ENCODE assay signal across 2 cellular contexts in the genomic region with DNA sequence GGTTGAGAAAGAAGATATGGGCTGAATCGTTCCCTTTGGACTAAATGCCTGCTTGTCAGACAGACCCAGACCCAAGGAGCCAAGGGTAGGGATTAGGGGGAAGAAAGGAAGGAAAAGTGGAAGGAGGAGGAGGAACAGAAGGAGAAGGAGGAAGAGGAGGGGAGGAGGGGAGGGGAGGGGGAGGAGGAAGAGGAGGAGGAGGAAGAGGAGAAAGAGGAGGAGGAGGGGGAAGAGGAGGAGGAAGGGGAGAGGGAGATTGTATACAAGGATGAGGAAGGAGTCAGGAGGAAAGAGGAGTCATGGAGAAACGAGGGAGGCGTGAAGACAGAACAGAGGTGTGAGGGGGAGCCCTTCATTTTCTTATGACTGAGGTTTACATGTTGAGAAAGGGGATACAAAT.
TF ChIP-seq lines count a peak whose summit lies in the region.

No MANE protein-coding gene starts in this region.

TF ChIP-seq in HepG2, 621 proteins besides CTCF, POLR2A, EP300 and RAD21:
- TF ChIP-seq YEATS4 (CRISPR knock-in tag; IDR thresholded peaks at IDR 0.05; ENCODE audit: borderline replicate concordance) (no peak), HNRNPK (IDR thresholded peaks at IDR 0.05; ENCODE audit: low read depth, low read length, poor library complexity, severe bottlenecking) (peak; percentile 38)

TF ChIP-seq in SK-N-SH treated with all-trans-retinoic acid at 6 μM for 48 hours, 23 proteins besides CTCF, POLR2A, EP300 and RAD21:
- TF ChIP-seq TOX (CRISPR knock-in tag; IDR thresholded peaks at IDR 0.05; ENCODE audit: borderline replicate concordance) (no peak), ZNF70 (CRISPR knock-in tag; IDR thresholded peaks at IDR 0.05) (no peak), ZFP3 (CRISPR knock-in tag; IDR thresholded peaks at IDR 0.05) (no peak), OSR1 (CRISPR knock-in tag; IDR thresholded peaks at IDR 0.05) (no peak)
- TF ChIP-seq, protein P1, sequence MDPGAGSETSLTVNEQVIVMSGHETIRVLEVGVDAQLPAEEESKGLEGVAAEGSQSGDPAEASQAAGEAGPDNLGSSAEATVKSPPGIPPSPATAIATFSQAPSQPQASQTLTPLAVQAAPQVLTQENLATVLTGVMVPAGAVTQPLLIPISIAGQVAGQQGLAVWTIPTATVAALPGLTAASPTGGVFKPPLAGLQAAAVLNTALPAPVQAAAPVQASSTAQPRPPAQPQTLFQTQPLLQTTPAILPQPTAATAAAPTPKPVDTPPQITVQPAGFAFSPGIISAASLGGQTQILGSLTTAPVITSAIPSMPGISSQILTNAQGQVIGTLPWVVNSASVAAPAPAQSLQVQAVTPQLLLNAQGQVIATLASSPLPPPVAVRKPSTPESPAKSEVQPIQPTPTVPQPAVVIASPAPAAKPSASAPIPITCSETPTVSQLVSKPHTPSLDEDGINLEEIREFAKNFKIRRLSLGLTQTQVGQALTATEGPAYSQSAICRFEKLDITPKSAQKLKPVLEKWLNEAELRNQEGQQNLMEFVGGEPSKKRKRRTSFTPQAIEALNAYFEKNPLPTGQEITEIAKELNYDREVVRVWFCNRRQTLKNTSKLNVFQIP (CRISPR knock-in tag; IDR thresholded peaks at IDR 0.05; ENCODE audit: borderline replicate concordance, low read depth) = no peak
- TF ChIP-seq, protein P2, sequence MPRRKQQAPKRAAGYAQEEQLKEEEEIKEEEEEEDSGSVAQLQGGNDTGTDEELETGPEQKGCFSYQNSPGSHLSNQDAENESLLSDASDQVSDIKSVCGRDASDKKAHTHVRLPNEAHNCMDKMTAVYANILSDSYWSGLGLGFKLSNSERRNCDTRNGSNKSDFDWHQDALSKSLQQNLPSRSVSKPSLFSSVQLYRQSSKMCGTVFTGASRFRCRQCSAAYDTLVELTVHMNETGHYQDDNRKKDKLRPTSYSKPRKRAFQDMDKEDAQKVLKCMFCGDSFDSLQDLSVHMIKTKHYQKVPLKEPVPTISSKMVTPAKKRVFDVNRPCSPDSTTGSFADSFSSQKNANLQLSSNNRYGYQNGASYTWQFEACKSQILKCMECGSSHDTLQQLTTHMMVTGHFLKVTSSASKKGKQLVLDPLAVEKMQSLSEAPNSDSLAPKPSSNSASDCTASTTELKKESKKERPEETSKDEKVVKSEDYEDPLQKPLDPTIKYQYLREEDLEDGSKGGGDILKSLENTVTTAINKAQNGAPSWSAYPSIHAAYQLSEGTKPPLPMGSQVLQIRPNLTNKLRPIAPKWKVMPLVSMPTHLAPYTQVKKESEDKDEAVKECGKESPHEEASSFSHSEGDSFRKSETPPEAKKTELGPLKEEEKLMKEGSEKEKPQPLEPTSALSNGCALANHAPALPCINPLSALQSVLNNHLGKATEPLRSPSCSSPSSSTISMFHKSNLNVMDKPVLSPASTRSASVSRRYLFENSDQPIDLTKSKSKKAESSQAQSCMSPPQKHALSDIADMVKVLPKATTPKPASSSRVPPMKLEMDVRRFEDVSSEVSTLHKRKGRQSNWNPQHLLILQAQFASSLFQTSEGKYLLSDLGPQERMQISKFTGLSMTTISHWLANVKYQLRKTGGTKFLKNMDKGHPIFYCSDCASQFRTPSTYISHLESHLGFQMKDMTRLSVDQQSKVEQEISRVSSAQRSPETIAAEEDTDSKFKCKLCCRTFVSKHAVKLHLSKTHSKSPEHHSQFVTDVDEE (CRISPR knock-in tag; IDR thresholded peaks at IDR 0.05) = no peak
TF ChIP-seq in SK-N-SH treated with all-trans-retinoic acid at 6 μM for 48 hours: peak in this region for 0.
